Comparison of ENCODE assay signal across 9 cellular contexts in the genomic region with DNA sequence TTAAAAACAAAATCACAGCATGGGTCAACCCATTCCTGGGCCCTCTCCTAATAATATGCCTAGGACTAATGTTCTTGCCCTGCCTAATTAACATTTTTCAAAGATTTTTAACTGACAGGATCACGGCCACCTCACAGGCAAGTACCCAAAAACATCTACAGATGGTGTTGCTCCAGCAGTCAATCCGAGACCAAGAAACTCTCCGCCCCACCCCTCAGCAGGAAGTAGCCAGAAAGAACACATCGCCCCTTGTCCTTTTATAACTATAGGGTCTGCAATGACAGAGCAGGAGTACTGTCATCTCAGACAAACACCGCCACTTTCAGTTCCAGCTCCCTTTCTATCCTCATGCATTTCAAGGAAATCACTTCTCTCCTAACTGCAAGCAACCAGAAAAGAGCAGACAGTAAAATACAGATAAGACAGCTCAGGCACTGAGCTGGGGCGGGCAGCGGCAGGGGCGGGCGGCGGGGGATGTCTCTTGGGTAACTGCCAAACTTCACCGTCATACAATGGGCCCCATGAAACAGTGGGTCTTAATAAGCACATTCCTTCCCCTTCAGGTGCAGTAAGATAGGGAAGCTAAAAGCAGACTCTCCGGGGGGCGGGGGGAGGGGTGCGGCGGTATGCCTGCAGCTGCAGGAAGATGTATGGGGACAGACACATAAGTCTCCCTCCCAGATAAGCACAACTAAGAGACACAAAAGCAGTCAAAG.
DNase-seq lines count a peak whose midpoint lies in the region; ATAC-seq and TF ChIP-seq lines count a peak whose summit lies in the region.
"Had no signal": no experiment of that assay in that cellular context is flagged by ENCODE, and none has a peak within 500 bp of the region (broad histone marks: within the 10 kb centered on the region; RNA-seq: fewer than 3 reads in every experiment).

No MANE protein-coding gene starts in this region.

- no peak overlapping the region for H3K4me3 ChIP-seq in CD4-positive, CD25-positive, alpha-beta regulatory T cell (ENCODE audit: low read depth, low read length)
- no peak overlapping the region for H3K4me3 ChIP-seq in transverse colon

- no peaks in the 10 kb centered on the region for H3K36me3 Mint-ChIP-seq in CD4-positive, CD25-positive, alpha-beta regulatory T cell
- H3K36me3 Mint-ChIP-seq in activated CD4-positive, alpha-beta T cell treated with anti-CD3 and anti-CD28 coated beads, Interleukin-2, amount 10 ng/mL, durations not matched to agents 24 days and 14 days (ENCODE audit: low read depth): no peaks in the 10 kb centered on the region

- peak overlapping the region in 1 of 3 donors; percentile 44 for H3K27ac Mint-ChIP-seq in CD4-positive, CD25-positive, alpha-beta regulatory T cell
- H3K27ac Mint-ChIP-seq in activated CD4-positive, alpha-beta T cell treated with anti-CD3 and anti-CD28 coated beads, Interleukin-2, amount 10 ng/mL, durations not matched to agents 24 days and 14 days: no peak overlapping the region

- ATAC-seq in CD4-positive, CD25-positive, alpha-beta regulatory T cell (ENCODE audit: low read depth in 2 of 2): no peak

- H3K27me3 ChIP-seq in CD4-positive, CD25-positive, alpha-beta regulatory T cell (ENCODE audit: control insufficient read depth, insufficient read depth, low read length): no peaks in the 10 kb centered on the region
- no peaks in the 10 kb centered on the region for H3K27me3 ChIP-seq in transverse colon

- H3K36me3 ChIP-seq in CD4-positive, CD25-positive, alpha-beta regulatory T cell (ENCODE audit: control insufficient read depth, insufficient read depth, low read length): no peaks in the 10 kb centered on the region
- no peaks in the 10 kb centered on the region for H3K36me3 ChIP-seq in transverse colon

- H3K9me3 ChIP-seq in CD4-positive, CD25-positive, alpha-beta regulatory T cell (ENCODE audit: control insufficient read depth in 2 of 2, low read length in 2 of 2): no peaks in the 10 kb centered on the region
- H3K9me3 ChIP-seq in transverse colon: no peaks in the 10 kb centered on the region

- no peak for TF ChIP-seq POLR2A in transverse colon (IDR thresholded peaks at IDR 0.05)

- WGBS in transverse colon (ENCODE audit: low coverage in 1 of 2), 2 donors: 48% methylated on average over 15 of the region's 15 CpGs; no CpG with 5 or more reads in 1 of the 2 donors

- H3K27me3 Mint-ChIP-seq in CD4-positive, CD25-positive, alpha-beta regulatory T cell: no peaks in the 10 kb centered on the region
- no peaks in the 10 kb centered on the region for H3K27me3 Mint-ChIP-seq in activated CD4-positive, alpha-beta T cell treated with anti-CD3 and anti-CD28 coated beads, Interleukin-2, amount 10 ng/mL, durations not matched to agents 24 days and 14 days

- TF ChIP-seq EP300 in transverse colon (IDR thresholded peaks at IDR 0.05; ENCODE audit: low read depth): no peak

- no peak overlapping the region for H3K27ac ChIP-seq in CD4-positive, CD25-positive, alpha-beta regulatory T cell (ENCODE audit: insufficient read depth, low read length, poor library complexity, severe bottlenecking)
- H3K27ac ChIP-seq in transverse colon: no peak overlapping the region

- peak overlapping the region in 3 of 4 donors; percentile 52 to 85 (median 77) for H3K4me3 Mint-ChIP-seq in CD4-positive, CD25-positive, alpha-beta regulatory T cell
- H3K4me3 Mint-ChIP-seq in activated CD4-positive, alpha-beta T cell treated with anti-CD3 and anti-CD28 coated beads, Interleukin-2, amount 10 ng/mL, durations not matched to agents 24 days and 14 days: peak overlapping the region; percentile 77

- peak in 2 of 3 donors; percentile 3 to 35 for DNase-seq in CD4-positive, CD25-positive, alpha-beta regulatory T cell
- DNase-seq in GM20000 (ENCODE audit: low spot score): peak; percentile 6
- peak; percentile 54 for DNase-seq in activated CD4-positive, alpha-beta T cell treated with anti-CD3 and anti-CD28 coated beads, Interleukin-2, amount 10 ng/mL, durations not matched to agents 24 days and 14 days
- DNase-seq in inferior parietal cortex (ENCODE audit: extremely low spot score): peak; percentile 1
- DNase-seq in cerebellar nuclear complex (lab: John Stamatoyannopoulos, UW): no peak
- DNase-seq in NCI-H187 (lab: John Stamatoyannopoulos, UW): no peak
- DNase-seq in transverse colon: no peak
- DNase-seq in activated gamma-delta T cell (lab: John Stamatoyannopoulos, UW): no peak
- DNase-seq: NCI-H446 had no signal

- intact Hi-C loops in activated CD4-positive, alpha-beta T cell treated with anti-CD3 and anti-CD28 coated beads, Interleukin-2, amount 10 ng/mL, durations not matched to agents 24 days and 14 days (cut with micrococcal nuclease): no loop called here
- intact Hi-C loops in transverse colon (cut with DNase I; ENCODE audit: low total_unique reads): no loop called here

- no peak for TF ChIP-seq CTCF in GM20000 (IDR thresholded peaks at IDR 0.05; ENCODE audit: extremely low read depth, missing control alignments)
- no peak for TF ChIP-seq CTCF in transverse colon (IDR thresholded peaks at IDR 0.05)

- no peaks in the 10 kb centered on the region for H3K4me1 ChIP-seq in CD4-positive, CD25-positive, alpha-beta regulatory T cell (ENCODE audit: control insufficient read depth, insufficient read depth, low read length, poor library complexity, severe bottlenecking)
- H3K4me1 ChIP-seq in transverse colon: no peaks in the 10 kb centered on the region

- H3K4me1 Mint-ChIP-seq in CD4-positive, CD25-positive, alpha-beta regulatory T cell: peaks cover 0 to 4% (median 0%) of the 10 kb centered on the region in 4 donors
- peaks cover 6% of the 10 kb centered on the region for H3K4me1 Mint-ChIP-seq in activated CD4-positive, alpha-beta T cell treated with anti-CD3 and anti-CD28 coated beads, Interleukin-2, amount 10 ng/mL, durations not matched to agents 24 days and 14 days

- in situ Hi-C loops in transverse colon (cut with MboI; ENCODE audit: low pct_ligation_motif_present in 1 of 4, low pct_unique_long_range_greater_than_20kb in 1 of 4, low sequenced_read_pairs in 3 of 4): no loop called here

- peaks cover 0 to 3% (median 1%) of the 10 kb centered on the region in 7 donors for H3K9me3 Mint-ChIP-seq in CD4-positive, CD25-positive, alpha-beta regulatory T cell
- no peaks in the 10 kb centered on the region for H3K9me3 Mint-ChIP-seq in activated CD4-positive, alpha-beta T cell treated with anti-CD3 and anti-CD28 coated beads, Interleukin-2, amount 10 ng/mL, durations not matched to agents 24 days and 14 days

Comparison
In these comparisons a context has a peak if more than half of its experiments do, and no peak if none do; other contexts are left out.
1. DNase-seq: peak in CD4-positive, CD25-positive, alpha-beta regulatory T cell (2 of 3), GM20000 (single experiment), activated CD4-positive, alpha-beta T cell treated with anti-CD3 and anti-CD28 coated beads, Interleukin-2, amount 10 ng/mL, durations not matched to agents 24 days and 14 days (single experiment) and inferior parietal cortex (single experiment); none in cerebellar nuclear complex (0 of 2), NCI-H187 (0 of 2), transverse colon (single experiment) and activated gamma-delta T cell (single experiment).